In the genomic region with DNA sequence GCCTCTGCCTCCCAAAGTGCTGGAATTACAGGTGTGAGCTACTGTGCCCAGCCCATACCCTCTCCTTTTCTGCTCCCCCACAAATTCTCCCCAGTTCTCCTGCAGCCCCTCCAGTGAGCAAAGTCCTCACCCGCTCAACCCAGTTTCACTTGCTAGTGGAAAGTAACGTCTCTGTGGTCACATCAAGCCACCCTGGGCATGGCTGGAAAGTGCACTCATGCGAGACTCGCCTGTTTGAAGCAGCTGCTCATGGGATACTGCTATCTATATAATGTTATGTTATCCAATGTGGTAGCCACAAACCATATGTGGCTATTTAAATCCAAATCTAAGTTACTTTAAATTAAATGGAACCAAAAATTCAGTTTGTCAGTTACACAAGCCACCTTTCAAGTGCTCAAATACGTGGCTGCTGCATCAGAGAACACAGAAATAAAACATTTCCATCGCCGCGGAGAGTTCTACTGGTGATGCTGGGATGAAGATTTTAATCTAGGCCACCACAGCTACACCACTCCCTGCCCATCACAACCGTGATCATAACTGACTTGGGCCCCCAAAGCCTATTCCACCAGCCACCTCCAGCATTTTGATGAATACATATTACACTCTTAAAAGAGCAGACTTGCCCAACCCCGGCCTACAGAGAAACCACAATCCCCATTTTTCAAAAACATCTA, we compare ENCODE assay signal across 11 cellular contexts.
DNase-seq lines count a peak whose midpoint lies in the region; TF ChIP-seq lines count a peak whose summit lies in the region.
"Had no signal": no experiment of that assay in that cellular context is flagged by ENCODE, and none has a peak within 500 bp of the region (broad histone marks: within the 10 kb centered on the region; RNA-seq: fewer than 3 reads in every experiment).

No MANE protein-coding gene starts in this region.

- CTCF ChIA-PET in AG04450 (lab: Charles Lee): interaction anchor here (1.5 kb wide), 1 partner anchor 81 kb away, joined by 4 read pairs; no protein-coding TSS in a partner anchor

- H2AFZ ChIP-seq in GM23248: peak overlapping the region; percentile 86

- H3K9me3 ChIP-seq in AG04450 (ENCODE audit: control insufficient read depth, insufficient read depth, low read length) (no peaks in the 10 kb centered on the region; the same call in 1 of the 2 replicates), GM23248 (ENCODE audit: low read depth) (no peaks in the 10 kb centered on the region), HAP-1 (no peaks in the 10 kb centered on the region)
- H3K9me3 ChIP-seq: right lobe of liver had no signal

- H3K4me1 Mint-ChIP-seq in activated naive CD8-positive, alpha-beta T cell treated with anti-CD3 and anti-CD28 coated beads for 36 hours: peaks cover 19% of the 10 kb centered on the region

- WGBS in GM23248 (ENCODE audit: low coverage in 1 of 2, low lambda C conversion rate in 2 of 2, missing lambda C conversion rate in 2 of 2), 2 experiments: 78 to 79% methylated on average over 10 of the region's 10 CpGs

- H4K20me1 ChIP-seq in GM23248 (ENCODE audit: insufficient read depth): no peaks in the 10 kb centered on the region

- DNase-seq in AG04450 (ENCODE audit: low read depth, low spot score): no peak
- DNase-seq in GM23248: no peak
- peak; percentile 54 for DNase-seq in activated naive CD8-positive, alpha-beta T cell treated with anti-CD3 and anti-CD28 coated beads for 36 hours
- peak; percentile 43 for DNase-seq in myocyte (ENCODE audit: low read depth)
- DNase-seq in midbrain (lab: John Stamatoyannopoulos, UW): no peak
- no peak for DNase-seq in effector CD8-positive, alpha-beta T cell (lab: John Stamatoyannopoulos, UW)
- no peak for DNase-seq in activated CD4-positive, alpha-beta T cell treated with anti-CD3 and anti-CD28 coated beads, Interleukin-2, amount 50 U/mL, for 1 hour
- no peak for DNase-seq in HAP-1 (ENCODE audit: low spot score in 2 of 2)
- DNase-seq: stimulated activated naive CD4-positive, alpha-beta T cell treated with Interleukin-2 at 50 U/mL for 16 hours had no signal

- H3K27me3 ChIP-seq in AG04450 (ENCODE audit: control insufficient read depth, insufficient read depth, low read length) (peaks cover 10% of the 10 kb centered on the region), GM23248 (replicated peaks; ENCODE audit: insufficient read depth) (no peaks in the 10 kb centered on the region), HAP-1 (ENCODE audit: low read depth) (no peaks in the 10 kb centered on the region)
- H3K27me3 ChIP-seq: right lobe of liver had no signal

- H3K79me2 ChIP-seq in GM23248 (ENCODE audit: insufficient read depth): no peaks in the 10 kb centered on the region

- peaks cover 2% of the 10 kb centered on the region for H3K36me3 Mint-ChIP-seq in activated naive CD8-positive, alpha-beta T cell treated with anti-CD3 and anti-CD28 coated beads for 36 hours

- in situ Hi-C loops in GM23248 (cut with MboI) (no loop called here), HAP-1 (cut with MboI; ENCODE audit: low sequenced_read_pairs) (no loop called here)

- H3F3A ChIP-seq in GM23248 (ENCODE audit: insufficient read depth): peaks cover 22% of the 10 kb centered on the region

- H3K9me2 ChIP-seq in GM23248 (ENCODE audit: insufficient read depth): no peaks in the 10 kb centered on the region

- H3K4me3 ChIP-seq in AG04450 (ENCODE audit: low read depth, low read length): no peak overlapping the region
- H3K4me3 ChIP-seq in GM23248: peak overlapping the region; percentile 57
- H3K4me3 ChIP-seq in HAP-1: no peak overlapping the region
- H3K4me3 ChIP-seq: right lobe of liver had no signal

- H3K27ac ChIP-seq in AG04450 (ENCODE audit: low read depth, low read length): peak overlapping the region; percentile 59
- H3K27ac ChIP-seq in GM23248: peak overlapping the region; percentile 79
- H3K27ac ChIP-seq: right lobe of liver had no signal

- peak overlapping the region; percentile 37 for H3K4me3 Mint-ChIP-seq in activated naive CD8-positive, alpha-beta T cell treated with anti-CD3 and anti-CD28 coated beads for 36 hours
- H3K4me3 Mint-ChIP-seq: dendritic cell treated with granulocyte-macrophage colony-stimulating factor and Interleukin-4, amounts not matched to agents 40 ng/mL and 50 ng/mL, for 4 days had no signal

- no peak for TF ChIP-seq CTCF in AG04450 (IDR thresholded peaks at IDR 0.05; ENCODE audit: low read depth, low read length)

- POLR2A ChIA-PET in AG04450 (lab: Yijun Ruan, JAX): interaction anchor here (0.5 to 0.9 kb wide), 2 partner anchors 82 to 219 kb away, joined by 3 to 5 read pairs; no protein-coding TSS in a partner anchor

- peak overlapping the region; percentile 78 for H3K9ac ChIP-seq in GM23248

- peak overlapping the region; percentile 67 for H3K4me2 ChIP-seq in GM23248 (ENCODE audit: unreplicated experiment)

- H3K9me3 Mint-ChIP-seq in activated naive CD8-positive, alpha-beta T cell treated with anti-CD3 and anti-CD28 coated beads for 36 hours: peaks cover 2% of the 10 kb centered on the region
- H3K9me3 Mint-ChIP-seq: dendritic cell treated with granulocyte-macrophage colony-stimulating factor and Interleukin-4, amounts not matched to agents 40 ng/mL and 50 ng/mL, for 4 days had no signal

- peaks cover 39% of the 10 kb centered on the region for H3K4me1 ChIP-seq in GM23248 (ENCODE audit: insufficient read depth)
- no peaks in the 10 kb centered on the region for H3K4me1 ChIP-seq in HAP-1

- H3K27ac Mint-ChIP-seq in activated naive CD8-positive, alpha-beta T cell treated with anti-CD3 and anti-CD28 coated beads for 36 hours: peak overlapping the region; percentile 87

- H3K36me3 ChIP-seq in GM23248 (ENCODE audit: low read depth) (no peaks in the 10 kb centered on the region), HAP-1 (replicated peaks) (no peaks in the 10 kb centered on the region)

- no peaks in the 10 kb centered on the region for H3K27me3 Mint-ChIP-seq in activated naive CD8-positive, alpha-beta T cell treated with anti-CD3 and anti-CD28 coated beads for 36 hours

Comparison
In these comparisons a context has a peak if more than half of its experiments do, and no peak if none do; other contexts are left out.
1. DNase-seq: peak in activated naive CD8-positive, alpha-beta T cell treated with anti-CD3 and anti-CD28 coated beads for 36 hours (single experiment) and myocyte (single experiment); none in AG04450 (single experiment), GM23248 (single experiment), midbrain (single experiment), effector CD8-positive, alpha-beta T cell (single experiment), activated CD4-positive, alpha-beta T cell treated with anti-CD3 and anti-CD28 coated beads, Interleukin-2, amount 50 U/mL, for 1 hour (single experiment) and HAP-1 (0 of 2).